In the genomic region with DNA sequence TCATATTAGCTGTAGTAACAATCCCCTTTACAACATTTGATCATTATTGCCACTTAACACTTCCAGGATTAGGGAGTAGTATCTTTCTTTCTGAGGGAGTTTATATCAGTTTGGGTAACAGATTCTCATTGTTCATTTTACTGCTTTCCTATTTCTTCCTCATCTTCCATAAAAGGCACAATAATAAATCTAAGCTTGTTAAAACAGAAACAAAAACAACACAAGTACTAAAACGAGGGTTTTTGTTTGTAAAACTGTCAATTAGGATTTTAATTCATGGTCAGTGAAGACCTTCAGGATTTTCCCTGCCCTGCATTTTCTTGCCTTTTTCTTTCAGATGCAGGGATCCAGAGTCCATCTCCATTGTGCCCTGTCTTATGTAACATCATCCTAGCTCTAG, we compare ENCODE assay signal across 1 cellular context.
TF ChIP-seq lines count a peak whose summit lies in the region.

No MANE protein-coding gene starts in this region.

TF ChIP-seq in HEK293, 187 proteins besides CTCF, POLR2A, EP300 and RAD21 (continued from another document):
- TF ChIP-seq, protein P1, sequence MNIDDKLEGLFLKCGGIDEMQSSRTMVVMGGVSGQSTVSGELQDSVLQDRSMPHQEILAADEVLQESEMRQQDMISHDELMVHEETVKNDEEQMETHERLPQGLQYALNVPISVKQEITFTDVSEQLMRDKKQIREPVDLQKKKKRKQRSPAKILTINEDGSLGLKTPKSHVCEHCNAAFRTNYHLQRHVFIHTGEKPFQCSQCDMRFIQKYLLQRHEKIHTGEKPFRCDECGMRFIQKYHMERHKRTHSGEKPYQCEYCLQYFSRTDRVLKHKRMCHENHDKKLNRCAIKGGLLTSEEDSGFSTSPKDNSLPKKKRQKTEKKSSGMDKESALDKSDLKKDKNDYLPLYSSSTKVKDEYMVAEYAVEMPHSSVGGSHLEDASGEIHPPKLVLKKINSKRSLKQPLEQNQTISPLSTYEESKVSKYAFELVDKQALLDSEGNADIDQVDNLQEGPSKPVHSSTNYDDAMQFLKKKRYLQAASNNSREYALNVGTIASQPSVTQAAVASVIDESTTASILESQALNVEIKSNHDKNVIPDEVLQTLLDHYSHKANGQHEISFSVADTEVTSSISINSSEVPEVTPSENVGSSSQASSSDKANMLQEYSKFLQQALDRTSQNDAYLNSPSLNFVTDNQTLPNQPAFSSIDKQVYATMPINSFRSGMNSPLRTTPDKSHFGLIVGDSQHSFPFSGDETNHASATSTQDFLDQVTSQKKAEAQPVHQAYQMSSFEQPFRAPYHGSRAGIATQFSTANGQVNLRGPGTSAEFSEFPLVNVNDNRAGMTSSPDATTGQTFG (tag by site-specific recombination; IDR thresholded peaks at IDR 0.05; ENCODE audit: borderline replicate concordance): no peak
- TF ChIP-seq ZNF202 (tag by site-specific recombination; IDR thresholded peaks at IDR 0.05; ENCODE audit: borderline replicate concordance) (no peak), HOXA7 (CRISPR knock-in tag; IDR thresholded peaks at IDR 0.05; ENCODE audit: borderline replicate concordance) (no peak), SCRT1 (tag by site-specific recombination; IDR thresholded peaks at IDR 0.05; ENCODE audit: borderline replicate concordance) (no peak), ZNF24 (tag by site-specific recombination; IDR thresholded peaks at IDR 0.05) (no peak), ZNF626 (tag by site-specific recombination; IDR thresholded peaks at IDR 0.05) (no peak), ZNF837 (tag by site-specific recombination; IDR thresholded peaks at IDR 0.05) (no peak), WT1 (tag by site-specific recombination; IDR thresholded peaks at IDR 0.05) (peak; percentile 70), FEZF1 (tag by site-specific recombination; IDR thresholded peaks at IDR 0.05) (peak; percentile 91)
- TF ChIP-seq, protein P2, sequence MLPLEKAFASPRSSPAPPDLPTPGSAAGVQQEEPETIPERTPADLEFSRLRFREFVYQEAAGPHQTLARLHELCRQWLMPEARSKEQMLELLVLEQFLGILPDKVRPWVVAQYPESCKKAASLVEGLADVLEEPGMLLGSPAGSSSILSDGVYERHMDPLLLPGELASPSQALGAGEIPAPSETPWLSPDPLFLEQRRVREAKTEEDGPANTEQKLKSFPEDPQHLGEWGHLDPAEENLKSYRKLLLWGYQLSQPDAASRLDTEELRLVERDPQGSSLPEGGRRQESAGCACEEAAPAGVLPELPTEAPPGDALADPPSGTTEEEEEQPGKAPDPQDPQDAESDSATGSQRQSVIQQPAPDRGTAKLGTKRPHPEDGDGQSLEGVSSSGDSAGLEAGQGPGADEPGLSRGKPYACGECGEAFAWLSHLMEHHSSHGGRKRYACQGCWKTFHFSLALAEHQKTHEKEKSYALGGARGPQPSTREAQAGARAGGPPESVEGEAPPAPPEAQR (tag by site-specific recombination; IDR thresholded peaks at IDR 0.05): no peak
- TF ChIP-seq, protein P3, sequence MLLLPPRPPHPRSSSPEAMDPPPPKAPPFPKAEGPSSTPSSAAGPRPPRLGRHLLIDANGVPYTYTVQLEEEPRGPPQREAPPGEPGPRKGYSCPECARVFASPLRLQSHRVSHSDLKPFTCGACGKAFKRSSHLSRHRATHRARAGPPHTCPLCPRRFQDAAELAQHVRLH (tag by site-specific recombination; IDR thresholded peaks at IDR 0.05): peak; percentile 60; the same call in 1 of the 2 replicates
TF ChIP-seq in HEK293: peak in this region for 8.
